In genomic region chr5:189486-189885, GRCh38 we compare ENCODE assay signal across 1 cellular context.
TF ChIP-seq lines count a peak whose summit lies in the region.

No MANE protein-coding gene starts in this region.

TF ChIP-seq in HepG2, 621 proteins besides CTCF, POLR2A, EP300 and RAD21:
- no peak for TF ChIP-seq TRIM24 (CRISPR knock-in tag; IDR thresholded peaks at IDR 0.05)
- no peak for TF ChIP-seq NR0B2 (CRISPR knock-in tag; IDR thresholded peaks at IDR 0.05)
- TF ChIP-seq MTERF4 (CRISPR knock-in tag; IDR thresholded peaks at IDR 0.05) = no peak
- no peak for TF ChIP-seq XRCC5 (optimal IDR thresholded peaks at IDR 0.05; ENCODE audit: low read length)
- TF ChIP-seq TFDP2 (CRISPR knock-in tag; IDR thresholded peaks at IDR 0.05) = no peak
